In the genomic region with DNA sequence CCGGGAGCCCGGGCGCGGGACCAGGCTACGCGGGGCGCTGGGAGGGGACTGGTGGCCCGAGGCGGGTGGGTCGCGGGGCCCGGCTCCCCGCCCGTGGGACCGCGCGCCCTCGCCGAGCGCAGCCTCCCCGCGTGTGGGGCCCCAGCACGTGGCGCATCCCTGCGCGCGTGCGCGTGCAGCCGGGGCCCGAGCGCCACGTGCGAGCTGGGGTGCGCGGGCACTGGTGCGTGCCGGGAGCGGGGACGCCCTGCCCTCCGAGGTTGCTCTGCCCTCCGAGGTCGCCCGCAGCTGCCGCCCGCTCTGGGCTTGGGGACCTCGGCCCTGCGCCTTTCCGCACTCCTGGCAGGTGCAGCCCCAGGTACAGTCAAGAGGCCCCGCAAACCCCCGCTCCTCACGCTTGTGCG, we compare ENCODE assay signal across 1 cellular context.
TF ChIP-seq lines count a peak whose summit lies in the region.

No MANE protein-coding gene starts in this region.

TF ChIP-seq in HepG2, 621 proteins besides CTCF, POLR2A, EP300 and RAD21 (continued from another document):
- TF ChIP-seq, protein P1, sequence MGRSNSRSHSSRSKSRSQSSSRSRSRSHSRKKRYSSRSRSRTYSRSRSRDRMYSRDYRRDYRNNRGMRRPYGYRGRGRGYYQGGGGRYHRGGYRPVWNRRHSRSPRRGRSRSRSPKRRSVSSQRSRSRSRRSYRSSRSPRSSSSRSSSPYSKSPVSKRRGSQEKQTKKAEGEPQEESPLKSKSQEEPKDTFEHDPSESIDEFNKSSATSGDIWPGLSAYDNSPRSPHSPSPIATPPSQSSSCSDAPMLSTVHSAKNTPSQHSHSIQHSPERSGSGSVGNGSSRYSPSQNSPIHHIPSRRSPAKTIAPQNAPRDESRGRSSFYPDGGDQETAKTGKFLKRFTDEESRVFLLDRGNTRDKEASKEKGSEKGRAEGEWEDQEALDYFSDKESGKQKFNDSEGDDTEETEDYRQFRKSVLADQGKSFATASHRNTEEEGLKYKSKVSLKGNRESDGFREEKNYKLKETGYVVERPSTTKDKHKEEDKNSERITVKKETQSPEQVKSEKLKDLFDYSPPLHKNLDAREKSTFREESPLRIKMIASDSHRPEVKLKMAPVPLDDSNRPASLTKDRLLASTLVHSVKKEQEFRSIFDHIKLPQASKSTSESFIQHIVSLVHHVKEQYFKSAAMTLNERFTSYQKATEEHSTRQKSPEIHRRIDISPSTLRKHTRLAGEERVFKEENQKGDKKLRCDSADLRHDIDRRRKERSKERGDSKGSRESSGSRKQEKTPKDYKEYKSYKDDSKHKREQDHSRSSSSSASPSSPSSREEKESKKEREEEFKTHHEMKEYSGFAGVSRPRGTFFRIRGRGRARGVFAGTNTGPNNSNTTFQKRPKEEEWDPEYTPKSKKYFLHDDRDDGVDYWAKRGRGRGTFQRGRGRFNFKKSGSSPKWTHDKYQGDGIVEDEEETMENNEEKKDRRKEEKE (IDR thresholded peaks at IDR 0.05) = no peak
- TF ChIP-seq, protein P2, sequence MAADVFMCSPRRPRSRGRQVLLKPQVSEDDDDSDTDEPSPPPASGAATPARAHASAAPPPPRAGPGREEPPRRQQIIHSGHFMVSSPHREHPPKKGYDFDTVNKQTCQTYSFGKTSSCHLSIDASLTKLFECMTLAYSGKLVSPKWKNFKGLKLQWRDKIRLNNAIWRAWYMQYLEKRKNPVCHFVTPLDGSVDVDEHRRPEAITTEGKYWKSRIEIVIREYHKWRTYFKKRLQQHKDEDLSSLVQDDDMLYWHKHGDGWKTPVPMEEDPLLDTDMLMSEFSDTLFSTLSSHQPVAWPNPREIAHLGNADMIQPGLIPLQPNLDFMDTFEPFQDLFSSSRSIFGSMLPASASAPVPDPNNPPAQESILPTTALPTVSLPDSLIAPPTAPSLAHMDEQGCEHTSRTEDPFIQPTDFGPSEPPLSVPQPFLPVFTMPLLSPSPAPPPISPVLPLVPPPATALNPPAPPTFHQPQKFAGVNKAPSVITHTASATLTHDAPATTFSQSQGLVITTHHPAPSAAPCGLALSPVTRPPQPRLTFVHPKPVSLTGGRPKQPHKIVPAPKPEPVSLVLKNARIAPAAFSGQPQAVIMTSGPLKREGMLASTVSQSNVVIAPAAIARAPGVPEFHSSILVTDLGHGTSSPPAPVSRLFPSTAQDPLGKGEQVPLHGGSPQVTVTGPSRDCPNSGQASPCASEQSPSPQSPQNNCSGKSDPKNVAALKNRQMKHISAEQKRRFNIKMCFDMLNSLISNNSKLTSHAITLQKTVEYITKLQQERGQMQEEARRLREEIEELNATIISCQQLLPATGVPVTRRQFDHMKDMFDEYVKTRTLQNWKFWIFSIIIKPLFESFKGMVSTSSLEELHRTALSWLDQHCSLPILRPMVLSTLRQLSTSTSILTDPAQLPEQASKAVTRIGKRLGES (CRISPR knock-in tag; IDR thresholded peaks at IDR 0.05; ENCODE audit: borderline replicate concordance) = peak; percentile 79; the same call in 1 of the 2 replicates
- TF ChIP-seq KLF11 (CRISPR knock-in tag; IDR thresholded peaks at IDR 0.05) (no peak), ARID2 (CRISPR knock-in tag; IDR thresholded peaks at IDR 0.05; ENCODE audit: borderline replicate concordance) (no peak), ZFYVE20 (CRISPR knock-in tag; IDR thresholded peaks at IDR 0.05; ENCODE audit: borderline replicate concordance, low read depth) (peak; percentile 98), STAT5B (CRISPR knock-in tag; IDR thresholded peaks at IDR 0.05) (no peak), ZNF761 (CRISPR knock-in tag; conservative IDR thresholded peaks at IDR 0.05) (peak; percentile 82), RORA (CRISPR knock-in tag; IDR thresholded peaks at IDR 0.05) (no peak), ZNF33B (CRISPR knock-in tag; IDR thresholded peaks at IDR 0.05) (no peak; the same call in 1 of the 2 replicates), SALL2 (CRISPR knock-in tag; IDR thresholded peaks at IDR 0.05) (0 out of 2 replicates have a peak, but pooled peaks have one; percentile 20), AGO2 (optimal IDR thresholded peaks at IDR 0.05; ENCODE audit: low read depth, low read length) (no peak), ZNF616 (CRISPR knock-in tag; IDR thresholded peaks at IDR 0.05; ENCODE audit: low read depth) (peak; percentile 84; the same call in 1 of the 2 replicates), SAFB2 (CRISPR knock-in tag; IDR thresholded peaks at IDR 0.05; ENCODE audit: borderline replicate concordance, low read depth) (peak; percentile 74; the same call in 1 of the 2 replicates), SATB2 (CRISPR knock-in tag; IDR thresholded peaks at IDR 0.05) (peak; percentile 63; the same call in 1 of the 2 replicates), ZNF577 (CRISPR knock-in tag; IDR thresholded peaks at IDR 0.05; ENCODE audit: borderline replicate concordance, low read depth) (0 out of 2 replicates have a peak, but pooled peaks have one; percentile 49), ZNF251 (CRISPR knock-in tag; IDR thresholded peaks at IDR 0.05) (0 out of 2 replicates have a peak, but pooled peaks have one; percentile 66), ZNF547 (CRISPR knock-in tag; IDR thresholded peaks at IDR 0.05) (peak; percentile 81; the same call in 1 of the 2 replicates), IKZF1 (IDR thresholded peaks at IDR 0.05) (no peak), NONO (IDR thresholded peaks at IDR 0.05) (no peak), NONO (CRISPR knock-in tag; conservative IDR thresholded peaks at IDR 0.05) (no peak), ZKSCAN5 (CRISPR knock-in tag; IDR thresholded peaks at IDR 0.05) (no peak), ZNF674 (CRISPR knock-in tag; IDR thresholded peaks at IDR 0.05; ENCODE audit: low read depth) (peak; percentile 98; the same call in 1 of the 2 replicates), GFI1 (CRISPR knock-in tag; IDR thresholded peaks at IDR 0.05; ENCODE audit: borderline replicate concordance) (no peak)
- TF ChIP-seq, protein P3, sequence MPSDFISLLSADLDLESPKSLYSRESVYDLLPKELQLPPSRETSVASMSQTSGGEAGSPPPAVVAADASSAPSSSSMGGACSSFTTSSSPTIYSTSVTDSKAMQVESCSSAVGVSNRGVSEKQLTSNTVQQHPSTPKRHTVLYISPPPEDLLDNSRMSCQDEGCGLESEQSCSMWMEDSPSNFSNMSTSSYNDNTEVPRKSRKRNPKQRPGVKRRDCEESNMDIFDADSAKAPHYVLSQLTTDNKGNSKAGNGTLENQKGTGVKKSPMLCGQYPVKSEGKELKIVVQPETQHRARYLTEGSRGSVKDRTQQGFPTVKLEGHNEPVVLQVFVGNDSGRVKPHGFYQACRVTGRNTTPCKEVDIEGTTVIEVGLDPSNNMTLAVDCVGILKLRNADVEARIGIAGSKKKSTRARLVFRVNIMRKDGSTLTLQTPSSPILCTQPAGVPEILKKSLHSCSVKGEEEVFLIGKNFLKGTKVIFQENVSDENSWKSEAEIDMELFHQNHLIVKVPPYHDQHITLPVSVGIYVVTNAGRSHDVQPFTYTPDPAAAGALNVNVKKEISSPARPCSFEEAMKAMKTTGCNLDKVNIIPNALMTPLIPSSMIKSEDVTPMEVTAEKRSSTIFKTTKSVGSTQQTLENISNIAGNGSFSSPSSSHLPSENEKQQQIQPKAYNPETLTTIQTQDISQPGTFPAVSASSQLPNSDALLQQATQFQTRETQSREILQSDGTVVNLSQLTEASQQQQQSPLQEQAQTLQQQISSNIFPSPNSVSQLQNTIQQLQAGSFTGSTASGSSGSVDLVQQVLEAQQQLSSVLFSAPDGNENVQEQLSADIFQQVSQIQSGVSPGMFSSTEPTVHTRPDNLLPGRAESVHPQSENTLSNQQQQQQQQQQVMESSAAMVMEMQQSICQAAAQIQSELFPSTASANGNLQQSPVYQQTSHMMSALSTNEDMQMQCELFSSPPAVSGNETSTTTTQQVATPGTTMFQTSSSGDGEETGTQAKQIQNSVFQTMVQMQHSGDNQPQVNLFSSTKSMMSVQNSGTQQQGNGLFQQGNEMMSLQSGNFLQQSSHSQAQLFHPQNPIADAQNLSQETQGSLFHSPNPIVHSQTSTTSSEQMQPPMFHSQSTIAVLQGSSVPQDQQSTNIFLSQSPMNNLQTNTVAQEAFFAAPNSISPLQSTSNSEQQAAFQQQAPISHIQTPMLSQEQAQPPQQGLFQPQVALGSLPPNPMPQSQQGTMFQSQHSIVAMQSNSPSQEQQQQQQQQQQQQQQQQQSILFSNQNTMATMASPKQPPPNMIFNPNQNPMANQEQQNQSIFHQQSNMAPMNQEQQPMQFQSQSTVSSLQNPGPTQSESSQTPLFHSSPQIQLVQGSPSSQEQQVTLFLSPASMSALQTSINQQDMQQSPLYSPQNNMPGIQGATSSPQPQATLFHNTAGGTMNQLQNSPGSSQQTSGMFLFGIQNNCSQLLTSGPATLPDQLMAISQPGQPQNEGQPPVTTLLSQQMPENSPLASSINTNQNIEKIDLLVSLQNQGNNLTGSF (CRISPR knock-in tag; IDR thresholded peaks at IDR 0.05) = peak; percentile 97
- TF ChIP-seq, protein P4, sequence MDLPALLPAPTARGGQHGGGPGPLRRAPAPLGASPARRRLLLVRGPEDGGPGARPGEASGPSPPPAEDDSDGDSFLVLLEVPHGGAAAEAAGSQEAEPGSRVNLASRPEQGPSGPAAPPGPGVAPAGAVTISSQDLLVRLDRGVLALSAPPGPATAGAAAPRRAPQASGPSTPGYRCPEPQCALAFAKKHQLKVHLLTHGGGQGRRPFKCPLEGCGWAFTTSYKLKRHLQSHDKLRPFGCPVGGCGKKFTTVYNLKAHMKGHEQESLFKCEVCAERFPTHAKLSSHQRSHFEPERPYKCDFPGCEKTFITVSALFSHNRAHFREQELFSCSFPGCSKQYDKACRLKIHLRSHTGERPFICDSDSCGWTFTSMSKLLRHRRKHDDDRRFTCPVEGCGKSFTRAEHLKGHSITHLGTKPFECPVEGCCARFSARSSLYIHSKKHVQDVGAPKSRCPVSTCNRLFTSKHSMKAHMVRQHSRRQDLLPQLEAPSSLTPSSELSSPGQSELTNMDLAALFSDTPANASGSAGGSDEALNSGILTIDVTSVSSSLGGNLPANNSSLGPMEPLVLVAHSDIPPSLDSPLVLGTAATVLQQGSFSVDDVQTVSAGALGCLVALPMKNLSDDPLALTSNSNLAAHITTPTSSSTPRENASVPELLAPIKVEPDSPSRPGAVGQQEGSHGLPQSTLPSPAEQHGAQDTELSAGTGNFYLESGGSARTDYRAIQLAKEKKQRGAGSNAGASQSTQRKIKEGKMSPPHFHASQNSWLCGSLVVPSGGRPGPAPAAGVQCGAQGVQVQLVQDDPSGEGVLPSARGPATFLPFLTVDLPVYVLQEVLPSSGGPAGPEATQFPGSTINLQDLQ (CRISPR knock-in tag; IDR thresholded peaks at IDR 0.05) = peak; percentile 83; the same call in 1 of the 2 replicates
- TF ChIP-seq, protein P5, sequence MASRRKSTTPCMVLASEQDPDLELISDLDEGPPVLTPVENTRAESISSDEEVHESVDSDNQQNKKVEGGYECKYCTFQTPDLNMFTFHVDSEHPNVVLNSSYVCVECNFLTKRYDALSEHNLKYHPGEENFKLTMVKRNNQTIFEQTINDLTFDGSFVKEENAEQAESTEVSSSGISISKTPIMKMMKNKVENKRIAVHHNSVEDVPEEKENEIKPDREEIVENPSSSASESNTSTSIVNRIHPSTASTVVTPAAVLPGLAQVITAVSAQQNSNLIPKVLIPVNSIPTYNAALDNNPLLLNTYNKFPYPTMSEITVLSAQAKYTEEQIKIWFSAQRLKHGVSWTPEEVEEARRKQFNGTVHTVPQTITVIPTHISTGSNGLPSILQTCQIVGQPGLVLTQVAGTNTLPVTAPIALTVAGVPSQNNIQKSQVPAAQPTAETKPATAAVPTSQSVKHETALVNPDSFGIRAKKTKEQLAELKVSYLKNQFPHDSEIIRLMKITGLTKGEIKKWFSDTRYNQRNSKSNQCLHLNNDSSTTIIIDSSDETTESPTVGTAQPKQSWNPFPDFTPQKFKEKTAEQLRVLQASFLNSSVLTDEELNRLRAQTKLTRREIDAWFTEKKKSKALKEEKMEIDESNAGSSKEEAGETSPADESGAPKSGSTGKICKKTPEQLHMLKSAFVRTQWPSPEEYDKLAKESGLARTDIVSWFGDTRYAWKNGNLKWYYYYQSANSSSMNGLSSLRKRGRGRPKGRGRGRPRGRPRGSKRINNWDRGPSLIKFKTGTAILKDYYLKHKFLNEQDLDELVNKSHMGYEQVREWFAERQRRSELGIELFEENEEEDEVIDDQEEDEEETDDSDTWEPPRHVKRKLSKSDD (CRISPR knock-in tag; IDR thresholded peaks at IDR 0.05; ENCODE audit: low read depth) = peak; percentile 48; the same call in 1 of the 2 replicates
- TF ChIP-seq, protein P6, sequence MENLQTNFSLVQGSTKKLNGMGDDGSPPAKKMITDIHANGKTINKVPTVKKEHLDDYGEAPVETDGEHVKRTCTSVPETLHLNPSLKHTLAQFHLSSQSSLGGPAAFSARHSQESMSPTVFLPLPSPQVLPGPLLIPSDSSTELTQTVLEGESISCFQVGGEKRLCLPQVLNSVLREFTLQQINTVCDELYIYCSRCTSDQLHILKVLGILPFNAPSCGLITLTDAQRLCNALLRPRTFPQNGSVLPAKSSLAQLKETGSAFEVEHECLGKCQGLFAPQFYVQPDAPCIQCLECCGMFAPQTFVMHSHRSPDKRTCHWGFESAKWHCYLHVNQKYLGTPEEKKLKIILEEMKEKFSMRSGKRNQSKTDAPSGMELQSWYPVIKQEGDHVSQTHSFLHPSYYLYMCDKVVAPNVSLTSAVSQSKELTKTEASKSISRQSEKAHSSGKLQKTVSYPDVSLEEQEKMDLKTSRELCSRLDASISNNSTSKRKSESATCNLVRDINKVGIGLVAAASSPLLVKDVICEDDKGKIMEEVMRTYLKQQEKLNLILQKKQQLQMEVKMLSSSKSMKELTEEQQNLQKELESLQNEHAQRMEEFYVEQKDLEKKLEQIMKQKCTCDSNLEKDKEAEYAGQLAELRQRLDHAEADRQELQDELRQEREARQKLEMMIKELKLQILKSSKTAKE (CRISPR knock-in tag; IDR thresholded peaks at IDR 0.05; ENCODE audit: borderline replicate concordance) = 0 out of 2 replicates have a peak, but pooled peaks have one; percentile 41
- TF ChIP-seq, protein P7, sequence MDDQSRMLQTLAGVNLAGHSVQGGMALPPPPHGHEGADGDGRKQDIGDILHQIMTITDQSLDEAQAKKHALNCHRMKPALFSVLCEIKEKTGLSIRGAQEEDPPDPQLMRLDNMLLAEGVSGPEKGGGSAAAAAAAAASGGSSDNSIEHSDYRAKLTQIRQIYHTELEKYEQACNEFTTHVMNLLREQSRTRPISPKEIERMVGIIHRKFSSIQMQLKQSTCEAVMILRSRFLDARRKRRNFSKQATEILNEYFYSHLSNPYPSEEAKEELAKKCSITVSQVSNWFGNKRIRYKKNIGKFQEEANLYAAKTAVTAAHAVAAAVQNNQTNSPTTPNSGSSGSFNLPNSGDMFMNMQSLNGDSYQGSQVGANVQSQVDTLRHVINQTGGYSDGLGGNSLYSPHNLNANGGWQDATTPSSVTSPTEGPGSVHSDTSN (CRISPR knock-in tag; IDR thresholded peaks at IDR 0.05; ENCODE audit: borderline replicate concordance) = no peak
